ENCODE assay signal across 10 cellular contexts in genomic region chr14:37599527-37600368, GRCh38. TPM values are rescaled to one million over a fixed set of nuclear protein-coding genes. Genes with fewer than 3 reads are reported as not detected.
A peak's percentile ranks its signal among the peaks of the same experiment; 100 is the strongest.
DNase-seq lines count a peak whose midpoint lies in the region; ATAC-seq, FAIRE-seq and TF ChIP-seq lines count a peak whose summit lies in the region.
"Had no signal": no experiment of that assay in that cellular context is flagged by ENCODE, and none has a peak within 500 bp of the region (broad histone marks: within the 10 kb centered on the region; RNA-seq: fewer than 3 reads in every experiment).

No MANE protein-coding gene starts in this region.

- intact Hi-C loops in PC-3 (cut with micrococcal nuclease) (loop anchor here (2.0 kb wide), 2 partner anchors 41 to 97 kb away; no protein-coding TSS in a partner anchor), left colon (cut with DNase I, micrococcal nuclease) (loop anchor here in 1 of 2 donors (10.0 kb wide), 1 partner anchor 355 kb away; no protein-coding TSS in a partner anchor), transverse colon (cut with DNase I; ENCODE audit: low total_unique reads) (no loop called here)

- no peaks in the 10 kb centered on the region for H3K36me3 ChIP-seq in PC-3 (ENCODE audit: low read depth, low read length)
- H3K36me3 ChIP-seq in transverse colon: no peaks in the 10 kb centered on the region

- WGBS in transverse colon (ENCODE audit: low coverage in 1 of 2), 2 donors: 12% methylated on average over 52 of the region's 57 CpGs; no CpG with 5 or more reads in 1 of the 2 donors

- H3K27me3 Mint-ChIP-seq in activated naive CD8-positive, alpha-beta T cell: peaks cover 53% of the 10 kb centered on the region
- H3K27me3 Mint-ChIP-seq in activated naive CD8-positive, alpha-beta T cell treated with anti-CD3 and anti-CD28 coated beads, Interleukin-2, amount 50 U/mL, for 24 hours: peaks cover 80% of the 10 kb centered on the region

- no TSS peak for BruUV-seq in PC-3 (replicated peaks; lab: Mats Ljungman, UMichigan)

- no peaks in the 10 kb centered on the region for H3F3A ChIP-seq in PC-3 (ENCODE audit: low read length, unreplicated experiment)

- TF ChIP-seq POLR2A in transverse colon (IDR thresholded peaks at IDR 0.05): peak; percentile 30

- no peak for DNase-seq in activated naive CD8-positive, alpha-beta T cell treated with anti-CD3 and anti-CD28 coated beads, Interleukin-2, amount 50 U/mL, for 24 hours
- DNase-seq in PC-3: peak; percentile 63
- peak; percentile 31 to 50 for DNase-seq in left colon
- DNase-seq in transverse colon: no peak
- no peak for DNase-seq in frontal cortex (ENCODE audit: low spot score in 2 of 2)
- no peak for DNase-seq in KG1 (lab: John Stamatoyannopoulos, UW)
- DNase-seq in SHP77 treated with DMSO at 0.1 percent for 48 hours (lab: John Stamatoyannopoulos, UW): no peak
- DNase-seq: activated CD8-positive, alpha-beta memory T cell treated with anti-CD3 and anti-CD28 coated beads for 24 hours had no signal

- peak overlapping the region; percentile 99 for H3K9ac ChIP-seq in PC-3 (ENCODE audit: low read length)

- peak overlapping the region; percentile 51 for H3K4me3 Mint-ChIP-seq in activated naive CD8-positive, alpha-beta T cell
- H3K4me3 Mint-ChIP-seq in activated naive CD8-positive, alpha-beta T cell treated with anti-CD3 and anti-CD28 coated beads, Interleukin-2, amount 50 U/mL, for 24 hours: no peak overlapping the region

- peak overlapping the region; percentile 84 for H3K4me2 ChIP-seq in PC-3 (ENCODE audit: low read length)

- peaks cover 56% of the 10 kb centered on the region for H3K79me2 ChIP-seq in PC-3 (ENCODE audit: low read length)

- no peak for TF ChIP-seq EP300 in transverse colon (IDR thresholded peaks at IDR 0.05; ENCODE audit: low read depth)

- no peaks in the 10 kb centered on the region for H3K9me3 Mint-ChIP-seq in activated naive CD8-positive, alpha-beta T cell (ENCODE audit: low read depth)
- H3K9me3 Mint-ChIP-seq in activated naive CD8-positive, alpha-beta T cell treated with anti-CD3 and anti-CD28 coated beads, Interleukin-2, amount 50 U/mL, for 24 hours: peaks cover 8% of the 10 kb centered on the region

- peaks cover 31% of the 10 kb centered on the region for H3K4me1 Mint-ChIP-seq in activated naive CD8-positive, alpha-beta T cell (ENCODE audit: low read depth)
- peaks cover 23% of the 10 kb centered on the region for H3K4me1 Mint-ChIP-seq in activated naive CD8-positive, alpha-beta T cell treated with anti-CD3 and anti-CD28 coated beads, Interleukin-2, amount 50 U/mL, for 24 hours

- H3K27ac ChIP-seq in PC-3 (ENCODE audit: low read length) (peak overlapping the region; percentile 99), transverse colon (peak overlapping the region; percentile 90 to 94 (median 90))
- H3K27ac ChIP-seq: skin epidermis had no signal

- no peak for ATAC-seq in activated naive CD8-positive, alpha-beta T cell treated with anti-CD3 and anti-CD28 coated beads, Interleukin-2, amount 50 U/mL, for 24 hours
- ATAC-seq in PC-3 (peak; percentile 4), left colon (no peak)

- no peaks in the 10 kb centered on the region for H3K9me2 ChIP-seq in PC-3 (replicated peaks; ENCODE audit: low read length)

- H2AFZ ChIP-seq in PC-3 (ENCODE audit: low read length): peak overlapping the region; percentile 55

- TF ChIP-seq CTCF in PC-3 (conservative IDR thresholded peaks at IDR 0.05; ENCODE audit: low read depth, low read length): no peak; the same call in 1 of the 2 replicates
- TF ChIP-seq CTCF in transverse colon (IDR thresholded peaks at IDR 0.05): peak in 1 of 5 experiments; percentile 11

- POLR2A ChIA-PET in PC-3 (lab: Charles Lee; ENCODE audit: unreplicated experiment): interaction anchor here (0.5 to 0.8 kb wide), 5 partner anchors 15 to 760 kb away, joined by 3 read pairs; no protein-coding TSS in a partner anchor

- CTCF ChIA-PET in PC-3 (lab: Charles Lee): interaction anchor here (1.0 to 1.1 kb wide), 3 partner anchors 98 to 353 kb away, joined by 3 to 4 read pairs (median 4); no protein-coding TSS in a partner anchor

- H3K4me1 ChIP-seq in PC-3 (ENCODE audit: insufficient read depth, low read length) (peaks cover 47% of the 10 kb centered on the region), transverse colon (peaks cover 8 to 70% (median 41%) of the 10 kb centered on the region in 4 donors)

- peak overlapping the region; percentile 93 for H3K4me3 ChIP-seq in PC-3 (ENCODE audit: low read length)
- peak overlapping the region in 3 of 4 donors; percentile 23 to 46 (median 42) for H3K4me3 ChIP-seq in transverse colon
- H3K4me3 ChIP-seq: skin epidermis had no signal

- H3K27me3 ChIP-seq in PC-3 (ENCODE audit: low read length) (no peaks in the 10 kb centered on the region), transverse colon (peaks cover 85% of the 10 kb centered on the region)

- H3K27ac Mint-ChIP-seq in activated naive CD8-positive, alpha-beta T cell: no peak overlapping the region
- no peak overlapping the region for H3K27ac Mint-ChIP-seq in activated naive CD8-positive, alpha-beta T cell treated with anti-CD3 and anti-CD28 coated beads, Interleukin-2, amount 50 U/mL, for 24 hours

- in situ Hi-C loops in transverse colon (cut with MboI; ENCODE audit: low pct_ligation_motif_present in 1 of 4, low pct_unique_long_range_greater_than_20kb in 1 of 4, low sequenced_read_pairs in 3 of 4): no loop called here

- peaks cover 5% of the 10 kb centered on the region for H3K36me3 Mint-ChIP-seq in activated naive CD8-positive, alpha-beta T cell
- H3K36me3 Mint-ChIP-seq in activated naive CD8-positive, alpha-beta T cell treated with anti-CD3 and anti-CD28 coated beads, Interleukin-2, amount 50 U/mL, for 24 hours (ENCODE audit: low read depth): peaks cover 16% of the 10 kb centered on the region

- no peaks in the 10 kb centered on the region for H4K20me1 ChIP-seq in PC-3 (ENCODE audit: low read length)

- no peaks in the 10 kb centered on the region for H3K9me3 ChIP-seq in PC-3 (ENCODE audit: low read length)
- H3K9me3 ChIP-seq in transverse colon: no peaks in the 10 kb centered on the region

- FAIRE-seq in frontal cortex (lab: Jason Lieb, UNC): no peak

RNA-seq across cellular contexts. Expression of gene TTC6, which starts 4.3 kb away (rescaled TPM):
- total RNA-seq in PC-3 (2014; rRNA removed): 13.4 and 18.0 TPM in 2 replicates
- total RNA-seq in left colon: 1 to 10 TPM; 5.5 to 6.7 TPM
- 10 to 100 TPM in 1 of 4 donors, 1 to 10 TPM in 3; 1.5 to 12.5 (median 4.9) TPM for total RNA-seq in transverse colon
- 0.41 TPM for total RNA-seq in frontal cortex

RNA-seq across cellular contexts. Expression of gene FOXA1, which starts 4.7 kb away (rescaled TPM):
- total RNA-seq in PC-3 (2014; rRNA removed) (212 and 249 TPM in 2 replicates), left colon (10 to 100 TPM; 58.4 to 72.0 TPM), transverse colon (100 to 1,000 TPM in 1 of 4 donors, 10 to 100 TPM in 3; 53.2 to 157 (median 71.4) TPM), frontal cortex (not detected)

Comparison
In these comparisons a context has a peak if more than half of its experiments do, and no peak if none do; other contexts are left out.
1. DNase-seq: peak in PC-3 (single experiment) and left colon (2 of 2); none in activated naive CD8-positive, alpha-beta T cell treated with anti-CD3 and anti-CD28 coated beads, Interleukin-2, amount 50 U/mL, for 24 hours (single experiment), transverse colon (single experiment), frontal cortex (0 of 2), KG1 (single experiment) and SHP77 treated with DMSO at 0.1 percent for 48 hours (single experiment).
2. RNA of gene FOXA1, which starts 4.7 kb away (total RNA-seq): 212 to 249 TPM in PC-3, 53.2 to 157 TPM in transverse colon and 58.4 to 72.0 TPM in left colon; not detected in frontal cortex (single experiment); every median in the first group is over 10 times any median in the second.